Comparison of ENCODE assay signal across 14 cellular contexts in genomic region chr2:109118321-109118720, GRCh38. TPM values are rescaled to one million over a fixed set of nuclear protein-coding genes. Genes with fewer than 3 reads are reported as not detected.
A peak's percentile ranks its signal among the peaks of the same experiment; 100 is the strongest.
DNase-seq lines count a peak whose midpoint lies in the region; ATAC-seq and TF ChIP-seq lines count a peak whose summit lies in the region.
"Had no signal": no experiment of that assay in that cellular context is flagged by ENCODE, and none has a peak within 500 bp of the region (broad histone marks: within the 10 kb centered on the region; RNA-seq: fewer than 3 reads in every experiment).

No MANE protein-coding gene starts in this region.

- POLR2A ChIA-PET in activated CD4-positive, alpha-beta T cell treated with anti-CD3 and anti-CD28 coated beads for 36 hours (lab: Charles Lee) = no interaction called here

- no peak for TF ChIP-seq CTCF in type B pancreatic cell (conservative IDR thresholded peaks at IDR 0.05)

- peak; percentile 30 for DNase-seq in activated CD8-positive, alpha-beta memory T cell treated with anti-CD3 and anti-CD28 coated beads for 24 hours
- no peak for DNase-seq in activated CD8-positive, alpha-beta memory T cell treated with anti-CD3 and anti-CD28 coated beads, Interleukin-2, amount 10 ng/mL, durations not matched to agents 7 days and 5 days
- DNase-seq in mesenteric fat pad (ENCODE audit: low spot score) (peak; percentile 80), type B pancreatic cell (ENCODE audit: extremely low spot score, unreplicated experiment) (peak; percentile 27)
- DNase-seq in activated CD4-positive, alpha-beta T cell treated with anti-CD3 and anti-CD28 coated beads for 36 hours = no peak
- DNase-seq: AML-193; Caco-2; Calu3; CD4-positive, alpha-beta T cell; DMS79 treated with DMSO at 0.1 percent for 48 hours; GF-D8 had no signal

- no peak overlapping the region for H3K4me3 Mint-ChIP-seq in activated CD8-positive, alpha-beta memory T cell treated with anti-CD3 and anti-CD28 coated beads, Interleukin-2, amount 10 ng/mL, durations not matched to agents 7 days and 5 days
- no peak overlapping the region for H3K4me3 Mint-ChIP-seq in type B pancreatic cell
- no peak overlapping the region for H3K4me3 Mint-ChIP-seq in activated CD4-positive, alpha-beta T cell treated with anti-CD3 and anti-CD28 coated beads for 36 hours
- H3K4me3 Mint-ChIP-seq: B cell; CD4-positive, alpha-beta T cell; CD8-positive, alpha-beta T cell had no signal

- H3K9me3 Mint-ChIP-seq in activated CD8-positive, alpha-beta memory T cell treated with anti-CD3 and anti-CD28 coated beads, Interleukin-2, amount 10 ng/mL, durations not matched to agents 7 days and 5 days (ENCODE audit: low read depth) = no peaks in the 10 kb centered on the region
- no peaks in the 10 kb centered on the region for H3K9me3 Mint-ChIP-seq in type B pancreatic cell
- peaks cover 6% of the 10 kb centered on the region for H3K9me3 Mint-ChIP-seq in activated CD4-positive, alpha-beta T cell treated with anti-CD3 and anti-CD28 coated beads for 36 hours (ENCODE audit: low read depth)
- H3K9me3 Mint-ChIP-seq: CD4-positive, alpha-beta T cell; CD8-positive, alpha-beta T cell had no signal

- CTCF ChIA-PET in activated CD8-positive, alpha-beta memory T cell treated with anti-CD3 and anti-CD28 coated beads, Interleukin-2, amount 10 ng/mL, durations not matched to agents 7 days and 5 days (lab: Charles Lee) = interaction anchor here (1.5 kb wide), 1 partner anchor 11 kb away, joined by 4 read pairs; the partner anchor contains the start of gene SH3RF3
- CTCF ChIA-PET in activated CD4-positive, alpha-beta T cell treated with anti-CD3 and anti-CD28 coated beads for 36 hours (lab: Charles Lee) = no interaction called here

- H3K27ac Mint-ChIP-seq in activated CD8-positive, alpha-beta memory T cell treated with anti-CD3 and anti-CD28 coated beads, Interleukin-2, amount 10 ng/mL, durations not matched to agents 7 days and 5 days = no peak overlapping the region
- no peak overlapping the region for H3K27ac Mint-ChIP-seq in type B pancreatic cell
- H3K27ac Mint-ChIP-seq in activated CD4-positive, alpha-beta T cell treated with anti-CD3 and anti-CD28 coated beads for 36 hours = no peak overlapping the region
- H3K27ac Mint-ChIP-seq: B cell; CD4-positive, alpha-beta T cell had no signal

- intact Hi-C loops in activated CD4-positive, alpha-beta T cell treated with anti-CD3 and anti-CD28 coated beads for 36 hours (cut with DNase I, micrococcal nuclease) = no loop called here

- H3K27me3 Mint-ChIP-seq in activated CD8-positive, alpha-beta memory T cell treated with anti-CD3 and anti-CD28 coated beads, Interleukin-2, amount 10 ng/mL, durations not matched to agents 7 days and 5 days = peaks cover 14% of the 10 kb centered on the region
- H3K27me3 Mint-ChIP-seq in type B pancreatic cell = peaks cover 16% of the 10 kb centered on the region
- peaks cover 2% of the 10 kb centered on the region for H3K27me3 Mint-ChIP-seq in activated CD4-positive, alpha-beta T cell treated with anti-CD3 and anti-CD28 coated beads for 36 hours
- H3K27me3 Mint-ChIP-seq: CD4-positive, alpha-beta T cell had no signal

- H3K4me1 Mint-ChIP-seq in activated CD8-positive, alpha-beta memory T cell treated with anti-CD3 and anti-CD28 coated beads, Interleukin-2, amount 10 ng/mL, durations not matched to agents 7 days and 5 days = no peaks in the 10 kb centered on the region
- H3K4me1 Mint-ChIP-seq in type B pancreatic cell (ENCODE audit: unreplicated experiment) = peaks cover 12% of the 10 kb centered on the region
- peaks cover 7% of the 10 kb centered on the region for H3K4me1 Mint-ChIP-seq in activated CD4-positive, alpha-beta T cell treated with anti-CD3 and anti-CD28 coated beads for 36 hours
- H3K4me1 Mint-ChIP-seq: B cell had no signal

- ATAC-seq in activated CD8-positive, alpha-beta memory T cell treated with anti-CD3 and anti-CD28 coated beads, Interleukin-2, amount 10 ng/mL, durations not matched to agents 7 days and 5 days = no peak
- ATAC-seq in activated CD4-positive, alpha-beta T cell treated with anti-CD3 and anti-CD28 coated beads for 36 hours = no peak
- ATAC-seq: A549; CD8-positive, alpha-beta T cell had no signal

- no peaks in the 10 kb centered on the region for H3K36me3 Mint-ChIP-seq in activated CD8-positive, alpha-beta memory T cell treated with anti-CD3 and anti-CD28 coated beads, Interleukin-2, amount 10 ng/mL, durations not matched to agents 7 days and 5 days
- H3K36me3 Mint-ChIP-seq in type B pancreatic cell = no peaks in the 10 kb centered on the region
- no peaks in the 10 kb centered on the region for H3K36me3 Mint-ChIP-seq in activated CD4-positive, alpha-beta T cell treated with anti-CD3 and anti-CD28 coated beads for 36 hours (ENCODE audit: low read depth)
- H3K36me3 Mint-ChIP-seq: CD8-positive, alpha-beta T cell had no signal

RNA-seq across cellular contexts. Expression of gene SH3RF3, which starts 10.7 kb away (rescaled TPM):
- under 1 TPM; 0.05 to 0.06 TPM for total RNA-seq in activated CD8-positive, alpha-beta memory T cell treated with anti-CD3 and anti-CD28 coated beads, Interleukin-2, amount 10 ng/mL, durations not matched to agents 7 days and 5 days
- 20.4 TPM for total RNA-seq in mesenteric fat pad
- total RNA-seq in type B pancreatic cell (ENCODE audit: low replicate concordance) = 2.5 and 13.9 TPM in 2 replicates
- 1 to 10 TPM; 1.4 TPM for total RNA-seq in activated CD4-positive, alpha-beta T cell treated with anti-CD3 and anti-CD28 coated beads for 36 hours

Comparison
In these comparisons a context has a peak if more than half of its experiments do, and no peak if none do; other contexts are left out.
1. DNase-seq: peak in activated CD8-positive, alpha-beta memory T cell treated with anti-CD3 and anti-CD28 coated beads for 24 hours (single experiment), mesenteric fat pad (single experiment) and type B pancreatic cell (single experiment); none in activated CD8-positive, alpha-beta memory T cell treated with anti-CD3 and anti-CD28 coated beads, Interleukin-2, amount 10 ng/mL, durations not matched to agents 7 days and 5 days (single experiment) and activated CD4-positive, alpha-beta T cell treated with anti-CD3 and anti-CD28 coated beads for 36 hours (single experiment).